In genomic region chr3:10309736-10310135, GRCh38 we compare ENCODE assay signal across 23 cellular contexts. TPM values are rescaled to one million over a fixed set of nuclear protein-coding genes. Genes with fewer than 3 reads are reported as not detected.
DNase-seq lines count a peak whose midpoint lies in the region; ATAC-seq and TF ChIP-seq lines count a peak whose summit lies in the region.
"Had no signal": no experiment of that assay in that cellular context is flagged by ENCODE, and none has a peak within 500 bp of the region (broad histone marks: within the 10 kb centered on the region; RNA-seq: fewer than 3 reads in every experiment).

No MANE protein-coding gene starts in this region.

- TF ChIP-seq CTCF in RWPE1 (conservative IDR thresholded peaks at IDR 0.05; ENCODE audit: low read depth), result no peak

- no peaks in the 10 kb centered on the region for H3K4me1 ChIP-seq in right cardiac atrium (ENCODE audit: control insufficient read depth, insufficient read depth, low read length)
- H3K4me1 ChIP-seq: thyroid gland had no signal

- ATAC-seq in right cardiac atrium (peak; percentile 34 to 42), Right ventricle myocardium superior (ENCODE audit: poor library complexity) (no peak), GM21390 (IDR thresholded peaks at IDR 0.05; ENCODE audit: unreplicated experiment) (no peak), HG02571 (IDR thresholded peaks at IDR 0.05; ENCODE audit: unreplicated experiment) (no peak)
- ATAC-seq in stimulated activated memory B cell treated with anti-CD40 and anti-IgM and Interleukin-4, amounts not matched to agents 10 μg/mL and 1 μg/mL and 100 μg/mL, for 72 hours, result no peak
- ATAC-seq: body of pancreas, esophagus mucosa had no signal

- intact Hi-C loops in right cardiac atrium (cut with DNase I) (no loop called here), Right ventricle myocardium superior (cut with DNase I) (no loop called here)

- no peak overlapping the region for H3K4me3 Mint-ChIP-seq in stimulated activated memory B cell treated with anti-CD40 and anti-IgM and Interleukin-4, amounts not matched to agents 10 μg/mL and 1 μg/mL and 100 μg/mL, for 72 hours
- H3K4me3 Mint-ChIP-seq: dendritic cell treated with granulocyte-macrophage colony-stimulating factor and Interleukin-4, amounts not matched to agents 40 ng/mL and 50 ng/mL, for 4 days had no signal

- H3K9me3 ChIP-seq in right cardiac atrium (ENCODE audit: control insufficient read depth, low read length), result no peaks in the 10 kb centered on the region
- H3K9me3 ChIP-seq: body of pancreas, thyroid gland had no signal

- no peaks in the 10 kb centered on the region for H3K27me3 Mint-ChIP-seq in stimulated activated memory B cell treated with anti-CD40 and anti-IgM and Interleukin-4, amounts not matched to agents 10 μg/mL and 1 μg/mL and 100 μg/mL, for 72 hours
- H3K27me3 Mint-ChIP-seq: dendritic cell treated with granulocyte-macrophage colony-stimulating factor and Interleukin-4, amounts not matched to agents 40 ng/mL and 50 ng/mL, for 4 days had no signal

- H3K27me3 ChIP-seq in right cardiac atrium (ENCODE audit: control insufficient read depth, insufficient read depth), result no peaks in the 10 kb centered on the region
- H3K27me3 ChIP-seq: body of pancreas, thyroid gland had no signal

- H3K4me1 Mint-ChIP-seq in stimulated activated memory B cell treated with anti-CD40 and anti-IgM and Interleukin-4, amounts not matched to agents 10 μg/mL and 1 μg/mL and 100 μg/mL, for 72 hours, result no peaks in the 10 kb centered on the region

- POLR2A ChIA-PET in RWPE1 (lab: Yijun Ruan, JAX; ENCODE audit: low non-redundant PET), result no interaction called here

- WGBS in right cardiac atrium, result 46% methylated on average over 4 of the region's 4 CpGs

- H3K9me3 Mint-ChIP-seq in stimulated activated memory B cell treated with anti-CD40 and anti-IgM and Interleukin-4, amounts not matched to agents 10 μg/mL and 1 μg/mL and 100 μg/mL, for 72 hours, result no peaks in the 10 kb centered on the region
- H3K9me3 Mint-ChIP-seq: dendritic cell treated with granulocyte-macrophage colony-stimulating factor and Interleukin-4, amounts not matched to agents 40 ng/mL and 50 ng/mL, for 4 days had no signal

- DNase-seq in right cardiac atrium (no peak), Right ventricle myocardium superior (no peak), RWPE1 (ENCODE audit: low spot score) (no peak), glomerular endothelial cell (ENCODE audit: extremely low read depth, low read depth, low spot score) (peak; percentile 51), T1000 (lab: John Stamatoyannopoulos, UW) (no peak)
- DNase-seq: activated gamma-delta T cell treated with Interleukin-2 at 50 U/mL for 16 hours, AML-193, body of pancreas, GF-D8, head of caudate nucleus, KG1, kidney, NCI-H1048, NCI-H2029 treated with DMSO at 0.1 percent for 48 hours, NCI-H446 treated with DMSO at 0.1 percent for 48 hours, thyroid gland had no signal

- H3K36me3 Mint-ChIP-seq in stimulated activated memory B cell treated with anti-CD40 and anti-IgM and Interleukin-4, amounts not matched to agents 10 μg/mL and 1 μg/mL and 100 μg/mL, for 72 hours, result peaks cover 72% of the 10 kb centered on the region

- CTCF ChIA-PET in RWPE1 (lab: Yijun Ruan, JAX), result no interaction called here

- no peak overlapping the region for H3K27ac ChIP-seq in right cardiac atrium (ENCODE audit: low read length)
- peak overlapping the region; percentile 25 for H3K27ac ChIP-seq in RWPE1
- H3K27ac ChIP-seq: body of pancreas, HL-60, thyroid gland had no signal

- H3K27ac Mint-ChIP-seq in stimulated activated memory B cell treated with anti-CD40 and anti-IgM and Interleukin-4, amounts not matched to agents 10 μg/mL and 1 μg/mL and 100 μg/mL, for 72 hours, result peak overlapping the region; percentile 47
- H3K27ac Mint-ChIP-seq: dendritic cell treated with granulocyte-macrophage colony-stimulating factor and Interleukin-4, amounts not matched to agents 40 ng/mL and 50 ng/mL, for 4 days had no signal

- H3K4me3 ChIP-seq in right cardiac atrium (ENCODE audit: low read length), result no peak overlapping the region
- H3K4me3 ChIP-seq: body of pancreas, thyroid gland had no signal

RNA-seq across cellular contexts. Expression of gene SEC13, which starts 11.2 kb away (rescaled TPM):
- total RNA-seq in right cardiac atrium, result 10 to 100 TPM; 53.7 to 86.8 (median 70.8) TPM
- 74.1 TPM for polyA plus RNA-seq in right cardiac atrium
- 50.2 TPM for total RNA-seq in Right ventricle myocardium superior
- total RNA-seq in glomerular endothelial cell, result 185 and 191 TPM in 2 replicates

RNA-seq across cellular contexts. Expression of gene GHRL, which starts 17.0 kb away (rescaled TPM):
- total RNA-seq in right cardiac atrium (not detected), Right ventricle myocardium superior (not detected), glomerular endothelial cell (not detected in 2 replicates)
- 0.25 TPM for polyA plus RNA-seq in right cardiac atrium
- total RNA-seq: RPMI7951 had no signal

Comparison
In these comparisons a context has a peak if more than half of its experiments do, and no peak if none do; other contexts are left out.
1. ATAC-seq: peak in right cardiac atrium (2 of 2); none in Right ventricle myocardium superior (single experiment), stimulated activated memory B cell treated with anti-CD40 and anti-IgM and Interleukin-4, amounts not matched to agents 10 μg/mL and 1 μg/mL and 100 μg/mL, for 72 hours (single experiment), GM21390 (single experiment) and HG02571 (single experiment).